1 cellular context compared by ENCODE assay signal in the genomic region with DNA sequence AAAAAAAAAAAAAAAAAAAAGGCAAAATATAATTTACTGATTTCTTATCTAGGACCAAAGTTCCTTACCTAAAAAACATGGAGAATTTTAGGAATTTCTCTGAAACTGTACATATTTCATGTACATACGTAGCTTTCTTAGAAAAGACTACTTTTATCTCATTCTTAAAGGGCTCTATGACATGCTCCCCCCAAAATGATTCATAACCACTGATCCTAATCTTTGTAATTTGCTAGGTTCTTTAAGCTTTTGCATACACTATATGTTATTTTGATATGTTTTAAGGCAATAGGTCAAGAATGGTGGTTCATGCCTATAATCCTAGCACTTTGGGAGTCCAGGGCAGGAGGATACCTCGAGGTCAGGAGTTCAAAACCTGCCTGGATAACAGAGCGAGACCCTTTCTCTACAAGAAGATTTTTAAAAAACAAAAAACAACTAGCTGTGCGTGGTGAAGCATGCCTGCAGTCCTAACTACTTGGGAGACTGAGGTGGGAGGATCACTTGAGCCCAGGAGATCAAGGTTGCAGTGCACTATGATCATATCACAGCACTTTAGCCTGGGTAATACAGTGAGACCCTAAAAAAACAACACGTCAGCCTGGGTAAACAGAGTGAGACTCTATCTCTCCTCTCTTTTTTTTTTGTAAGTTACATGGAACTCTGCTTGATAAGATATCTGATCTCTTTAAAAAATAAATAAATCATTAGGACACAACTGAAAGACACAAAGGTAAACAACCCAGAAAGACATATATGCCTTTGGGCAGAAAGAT.
TF ChIP-seq lines count a peak whose summit lies in the region.

No MANE protein-coding gene starts in this region.

TF ChIP-seq in HEK293, 187 proteins besides CTCF, POLR2A, EP300 and RAD21 (continued from another document):
- TF ChIP-seq, protein P1, sequence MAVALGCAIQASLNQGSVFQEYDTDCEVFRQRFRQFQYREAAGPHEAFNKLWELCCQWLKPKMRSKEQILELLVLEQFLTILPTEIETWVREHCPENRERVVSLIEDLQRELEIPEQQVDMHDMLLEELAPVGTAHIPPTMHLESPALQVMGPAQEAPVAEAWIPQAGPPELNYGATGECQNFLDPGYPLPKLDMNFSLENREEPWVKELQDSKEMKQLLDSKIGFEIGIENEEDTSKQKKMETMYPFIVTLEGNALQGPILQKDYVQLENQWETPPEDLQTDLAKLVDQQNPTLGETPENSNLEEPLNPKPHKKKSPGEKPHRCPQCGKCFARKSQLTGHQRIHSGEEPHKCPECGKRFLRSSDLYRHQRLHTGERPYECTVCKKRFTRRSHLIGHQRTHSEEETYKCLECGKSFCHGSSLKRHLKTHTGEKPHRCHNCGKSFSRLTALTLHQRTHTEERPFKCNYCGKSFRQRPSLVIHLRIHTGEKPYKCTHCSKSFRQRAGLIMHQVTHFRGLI (tag by site-specific recombination; IDR thresholded peaks at IDR 0.05), result no peak
- TF ChIP-seq, protein P2, sequence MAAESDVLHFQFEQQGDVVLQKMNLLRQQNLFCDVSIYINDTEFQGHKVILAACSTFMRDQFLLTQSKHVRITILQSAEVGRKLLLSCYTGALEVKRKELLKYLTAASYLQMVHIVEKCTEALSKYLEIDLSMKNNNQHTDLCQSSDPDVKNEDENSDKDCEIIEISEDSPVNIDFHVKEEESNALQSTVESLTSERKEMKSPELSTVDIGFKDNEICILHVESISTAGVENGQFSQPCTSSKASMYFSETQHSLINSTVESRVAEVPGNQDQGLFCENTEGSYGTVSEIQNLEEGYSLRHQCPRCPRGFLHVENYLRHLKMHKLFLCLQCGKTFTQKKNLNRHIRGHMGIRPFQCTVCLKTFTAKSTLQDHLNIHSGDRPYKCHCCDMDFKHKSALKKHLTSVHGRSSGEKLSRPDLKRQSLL (tag by site-specific recombination; IDR thresholded peaks at IDR 0.05), result 0 out of 2 replicates have a peak, but pooled peaks have one; percentile 14
- TF ChIP-seq, protein P3, sequence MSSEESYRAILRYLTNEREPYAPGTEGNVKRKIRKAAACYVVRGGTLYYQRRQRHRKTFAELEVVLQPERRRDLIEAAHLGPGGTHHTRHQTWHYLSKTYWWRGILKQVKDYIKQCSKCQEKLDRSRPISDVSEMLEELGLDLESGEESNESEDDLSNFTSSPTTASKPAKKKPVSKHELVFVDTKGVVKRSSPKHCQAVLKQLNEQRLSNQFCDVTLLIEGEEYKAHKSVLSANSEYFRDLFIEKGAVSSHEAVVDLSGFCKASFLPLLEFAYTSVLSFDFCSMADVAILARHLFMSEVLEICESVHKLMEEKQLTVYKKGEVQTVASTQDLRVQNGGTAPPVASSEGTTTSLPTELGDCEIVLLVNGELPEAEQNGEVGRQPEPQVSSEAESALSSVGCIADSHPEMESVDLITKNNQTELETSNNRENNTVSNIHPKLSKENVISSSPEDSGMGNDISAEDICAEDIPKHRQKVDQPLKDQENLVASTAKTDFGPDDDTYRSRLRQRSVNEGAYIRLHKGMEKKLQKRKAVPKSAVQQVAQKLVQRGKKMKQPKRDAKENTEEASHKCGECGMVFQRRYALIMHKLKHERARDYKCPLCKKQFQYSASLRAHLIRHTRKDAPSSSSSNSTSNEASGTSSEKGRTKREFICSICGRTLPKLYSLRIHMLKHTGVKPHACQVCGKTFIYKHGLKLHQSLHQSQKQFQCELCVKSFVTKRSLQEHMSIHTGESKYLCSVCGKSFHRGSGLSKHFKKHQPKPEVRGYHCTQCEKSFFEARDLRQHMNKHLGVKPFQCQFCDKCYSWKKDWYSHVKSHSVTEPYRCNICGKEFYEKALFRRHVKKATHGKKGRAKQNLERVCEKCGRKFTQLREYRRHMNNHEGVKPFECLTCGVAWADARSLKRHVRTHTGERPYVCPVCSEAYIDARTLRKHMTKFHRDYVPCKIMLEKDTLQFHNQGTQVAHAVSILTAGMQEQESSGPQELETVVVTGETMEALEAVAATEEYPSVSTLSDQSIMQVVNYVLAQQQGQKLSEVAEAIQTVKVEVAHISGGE (tag by site-specific recombination; conservative IDR thresholded peaks at IDR 0.05; ENCODE audit: low read depth), result no peak
- TF ChIP-seq SP7 (tag by site-specific recombination; IDR thresholded peaks at IDR 0.05) (peak; percentile 59; the same call in 1 of the 2 replicates), ZSCAN23 (tag by site-specific recombination; IDR thresholded peaks at IDR 0.05) (0 out of 2 replicates have a peak, but pooled peaks have one; percentile 49), ZBTB1 (tag by site-specific recombination; IDR thresholded peaks at IDR 0.05) (no peak), BCL11B (tag by site-specific recombination; IDR thresholded peaks at IDR 0.05; ENCODE audit: low read depth) (no peak), OSR2 (tag by site-specific recombination; IDR thresholded peaks at IDR 0.05) (peak; percentile 67; the same call in 1 of the 2 replicates), TCF7L2 (IDR thresholded peaks at IDR 0.05; ENCODE audit: borderline replicate concordance, low read depth, low read length) (peak; percentile 85), ZNF701 (tag by site-specific recombination; IDR thresholded peaks at IDR 0.05) (no peak), ZNF138 (tag by site-specific recombination; IDR thresholded peaks at IDR 0.05; ENCODE audit: borderline replicate concordance) (no peak), BCL11A (tag by site-specific recombination; IDR thresholded peaks at IDR 0.05; ENCODE audit: low read depth) (peak; percentile 39; the same call in 1 of the 2 replicates), ZFP69B (tag by site-specific recombination; IDR thresholded peaks at IDR 0.05) (peak; percentile 12; the same call in 1 of the 2 replicates), KLF7 (tag by site-specific recombination; IDR thresholded peaks at IDR 0.05; ENCODE audit: borderline replicate concordance) (no peak), GLIS2 (tag by site-specific recombination; IDR thresholded peaks at IDR 0.05) (no peak), ZNF629 (tag by site-specific recombination; IDR thresholded peaks at IDR 0.05) (peak; percentile 91), ZNF19 (tag by site-specific recombination; IDR thresholded peaks at IDR 0.05; ENCODE audit: low read depth) (no peak)
- TF ChIP-seq, protein P4, sequence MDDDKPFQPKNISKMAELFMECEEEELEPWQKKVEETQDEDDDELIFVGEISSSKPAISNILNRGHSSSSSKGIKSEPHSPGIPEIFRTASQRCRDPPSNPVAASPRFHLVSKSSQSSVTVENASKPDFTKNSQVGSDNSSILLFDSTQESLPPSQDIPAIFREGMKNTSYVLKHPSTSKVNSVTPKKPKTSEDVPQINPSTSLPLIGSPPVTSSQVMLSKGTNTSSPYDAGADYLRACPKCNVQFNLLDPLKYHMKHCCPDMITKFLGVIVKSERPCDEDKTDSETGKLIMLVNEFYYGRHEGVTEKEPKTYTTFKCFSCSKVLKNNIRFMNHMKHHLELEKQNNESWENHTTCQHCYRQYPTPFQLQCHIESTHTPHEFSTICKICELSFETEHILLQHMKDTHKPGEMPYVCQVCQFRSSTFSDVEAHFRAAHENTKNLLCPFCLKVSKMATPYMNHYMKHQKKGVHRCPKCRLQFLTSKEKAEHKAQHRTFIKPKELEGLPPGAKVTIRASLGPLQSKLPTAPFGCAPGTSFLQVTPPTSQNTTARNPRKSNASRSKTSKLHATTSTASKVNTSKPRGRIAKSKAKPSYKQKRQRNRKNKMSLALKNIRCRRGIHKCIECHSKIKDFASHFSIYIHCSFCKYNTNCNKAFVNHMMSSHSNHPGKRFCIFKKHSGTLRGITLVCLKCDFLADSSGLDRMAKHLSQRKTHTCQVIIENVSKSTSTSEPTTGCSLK (tag by site-specific recombination; IDR thresholded peaks at IDR 0.05), result no peak
- TF ChIP-seq, protein P5, sequence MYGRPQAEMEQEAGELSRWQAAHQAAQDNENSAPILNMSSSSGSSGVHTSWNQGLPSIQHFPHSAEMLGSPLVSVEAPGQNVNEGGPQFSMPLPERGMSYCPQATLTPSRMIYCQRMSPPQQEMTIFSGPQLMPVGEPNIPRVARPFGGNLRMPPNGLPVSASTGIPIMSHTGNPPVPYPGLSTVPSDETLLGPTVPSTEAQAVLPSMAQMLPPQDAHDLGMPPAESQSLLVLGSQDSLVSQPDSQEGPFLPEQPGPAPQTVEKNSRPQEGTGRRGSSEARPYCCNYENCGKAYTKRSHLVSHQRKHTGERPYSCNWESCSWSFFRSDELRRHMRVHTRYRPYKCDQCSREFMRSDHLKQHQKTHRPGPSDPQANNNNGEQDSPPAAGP (tag by site-specific recombination; IDR thresholded peaks at IDR 0.05), result peak; percentile 34; the same call in 1 of the 2 replicates
- TF ChIP-seq, protein P6, sequence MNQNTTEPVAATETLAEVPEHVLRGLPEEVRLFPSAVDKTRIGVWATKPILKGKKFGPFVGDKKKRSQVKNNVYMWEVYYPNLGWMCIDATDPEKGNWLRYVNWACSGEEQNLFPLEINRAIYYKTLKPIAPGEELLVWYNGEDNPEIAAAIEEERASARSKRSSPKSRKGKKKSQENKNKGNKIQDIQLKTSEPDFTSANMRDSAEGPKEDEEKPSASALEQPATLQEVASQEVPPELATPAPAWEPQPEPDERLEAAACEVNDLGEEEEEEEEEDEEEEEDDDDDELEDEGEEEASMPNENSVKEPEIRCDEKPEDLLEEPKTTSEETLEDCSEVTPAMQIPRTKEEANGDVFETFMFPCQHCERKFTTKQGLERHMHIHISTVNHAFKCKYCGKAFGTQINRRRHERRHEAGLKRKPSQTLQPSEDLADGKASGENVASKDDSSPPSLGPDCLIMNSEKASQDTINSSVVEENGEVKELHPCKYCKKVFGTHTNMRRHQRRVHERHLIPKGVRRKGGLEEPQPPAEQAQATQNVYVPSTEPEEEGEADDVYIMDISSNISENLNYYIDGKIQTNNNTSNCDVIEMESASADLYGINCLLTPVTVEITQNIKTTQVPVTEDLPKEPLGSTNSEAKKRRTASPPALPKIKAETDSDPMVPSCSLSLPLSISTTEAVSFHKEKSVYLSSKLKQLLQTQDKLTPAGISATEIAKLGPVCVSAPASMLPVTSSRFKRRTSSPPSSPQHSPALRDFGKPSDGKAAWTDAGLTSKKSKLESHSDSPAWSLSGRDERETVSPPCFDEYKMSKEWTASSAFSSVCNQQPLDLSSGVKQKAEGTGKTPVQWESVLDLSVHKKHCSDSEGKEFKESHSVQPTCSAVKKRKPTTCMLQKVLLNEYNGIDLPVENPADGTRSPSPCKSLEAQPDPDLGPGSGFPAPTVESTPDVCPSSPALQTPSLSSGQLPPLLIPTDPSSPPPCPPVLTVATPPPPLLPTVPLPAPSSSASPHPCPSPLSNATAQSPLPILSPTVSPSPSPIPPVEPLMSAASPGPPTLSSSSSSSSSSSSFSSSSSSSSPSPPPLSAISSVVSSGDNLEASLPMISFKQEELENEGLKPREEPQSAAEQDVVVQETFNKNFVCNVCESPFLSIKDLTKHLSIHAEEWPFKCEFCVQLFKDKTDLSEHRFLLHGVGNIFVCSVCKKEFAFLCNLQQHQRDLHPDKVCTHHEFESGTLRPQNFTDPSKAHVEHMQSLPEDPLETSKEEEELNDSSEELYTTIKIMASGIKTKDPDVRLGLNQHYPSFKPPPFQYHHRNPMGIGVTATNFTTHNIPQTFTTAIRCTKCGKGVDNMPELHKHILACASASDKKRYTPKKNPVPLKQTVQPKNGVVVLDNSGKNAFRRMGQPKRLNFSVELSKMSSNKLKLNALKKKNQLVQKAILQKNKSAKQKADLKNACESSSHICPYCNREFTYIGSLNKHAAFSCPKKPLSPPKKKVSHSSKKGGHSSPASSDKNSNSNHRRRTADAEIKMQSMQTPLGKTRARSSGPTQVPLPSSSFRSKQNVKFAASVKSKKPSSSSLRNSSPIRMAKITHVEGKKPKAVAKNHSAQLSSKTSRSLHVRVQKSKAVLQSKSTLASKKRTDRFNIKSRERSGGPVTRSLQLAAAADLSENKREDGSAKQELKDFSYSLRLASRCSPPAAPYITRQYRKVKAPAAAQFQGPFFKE (tag by site-specific recombination; IDR thresholded peaks at IDR 0.05; ENCODE audit: borderline replicate concordance), result no peak
- TF ChIP-seq, protein P7, sequence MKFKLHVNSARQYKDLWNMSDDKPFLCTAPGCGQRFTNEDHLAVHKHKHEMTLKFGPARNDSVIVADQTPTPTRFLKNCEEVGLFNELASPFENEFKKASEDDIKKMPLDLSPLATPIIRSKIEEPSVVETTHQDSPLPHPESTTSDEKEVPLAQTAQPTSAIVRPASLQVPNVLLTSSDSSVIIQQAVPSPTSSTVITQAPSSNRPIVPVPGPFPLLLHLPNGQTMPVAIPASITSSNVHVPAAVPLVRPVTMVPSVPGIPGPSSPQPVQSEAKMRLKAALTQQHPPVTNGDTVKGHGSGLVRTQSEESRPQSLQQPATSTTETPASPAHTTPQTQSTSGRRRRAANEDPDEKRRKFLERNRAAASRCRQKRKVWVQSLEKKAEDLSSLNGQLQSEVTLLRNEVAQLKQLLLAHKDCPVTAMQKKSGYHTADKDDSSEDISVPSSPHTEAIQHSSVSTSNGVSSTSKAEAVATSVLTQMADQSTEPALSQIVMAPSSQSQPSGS (tag by site-specific recombination; IDR thresholded peaks at IDR 0.05; ENCODE audit: low read depth), result no peak
- TF ChIP-seq, protein P8, sequence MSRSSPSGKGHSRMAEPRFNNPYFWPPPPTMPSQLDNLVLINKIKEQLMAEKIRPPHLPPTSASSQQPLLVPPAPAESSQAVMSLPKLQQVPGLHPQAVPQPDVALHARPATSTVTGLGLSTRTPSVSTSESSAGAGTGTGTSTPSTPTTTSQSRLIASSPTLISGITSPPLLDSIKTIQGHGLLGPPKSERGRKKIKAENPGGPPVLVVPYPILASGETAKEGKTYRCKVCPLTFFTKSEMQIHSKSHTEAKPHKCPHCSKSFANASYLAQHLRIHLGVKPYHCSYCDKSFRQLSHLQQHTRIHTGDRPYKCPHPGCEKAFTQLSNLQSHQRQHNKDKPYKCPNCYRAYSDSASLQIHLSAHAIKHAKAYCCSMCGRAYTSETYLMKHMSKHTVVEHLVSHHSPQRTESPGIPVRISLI (tag by site-specific recombination; IDR thresholded peaks at IDR 0.05), result peak; percentile 15; the same call in 1 of the 2 replicates
- TF ChIP-seq, protein P9, sequence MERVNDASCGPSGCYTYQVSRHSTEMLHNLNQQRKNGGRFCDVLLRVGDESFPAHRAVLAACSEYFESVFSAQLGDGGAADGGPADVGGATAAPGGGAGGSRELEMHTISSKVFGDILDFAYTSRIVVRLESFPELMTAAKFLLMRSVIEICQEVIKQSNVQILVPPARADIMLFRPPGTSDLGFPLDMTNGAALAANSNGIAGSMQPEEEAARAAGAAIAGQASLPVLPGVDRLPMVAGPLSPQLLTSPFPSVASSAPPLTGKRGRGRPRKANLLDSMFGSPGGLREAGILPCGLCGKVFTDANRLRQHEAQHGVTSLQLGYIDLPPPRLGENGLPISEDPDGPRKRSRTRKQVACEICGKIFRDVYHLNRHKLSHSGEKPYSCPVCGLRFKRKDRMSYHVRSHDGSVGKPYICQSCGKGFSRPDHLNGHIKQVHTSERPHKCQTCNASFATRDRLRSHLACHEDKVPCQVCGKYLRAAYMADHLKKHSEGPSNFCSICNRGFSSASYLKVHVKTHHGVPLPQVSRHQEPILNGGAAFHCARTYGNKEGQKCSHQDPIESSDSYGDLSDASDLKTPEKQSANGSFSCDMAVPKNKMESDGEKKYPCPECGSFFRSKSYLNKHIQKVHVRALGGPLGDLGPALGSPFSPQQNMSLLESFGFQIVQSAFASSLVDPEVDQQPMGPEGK (tag by site-specific recombination; IDR thresholded peaks at IDR 0.05), result peak; percentile 71
